In the genomic region with DNA sequence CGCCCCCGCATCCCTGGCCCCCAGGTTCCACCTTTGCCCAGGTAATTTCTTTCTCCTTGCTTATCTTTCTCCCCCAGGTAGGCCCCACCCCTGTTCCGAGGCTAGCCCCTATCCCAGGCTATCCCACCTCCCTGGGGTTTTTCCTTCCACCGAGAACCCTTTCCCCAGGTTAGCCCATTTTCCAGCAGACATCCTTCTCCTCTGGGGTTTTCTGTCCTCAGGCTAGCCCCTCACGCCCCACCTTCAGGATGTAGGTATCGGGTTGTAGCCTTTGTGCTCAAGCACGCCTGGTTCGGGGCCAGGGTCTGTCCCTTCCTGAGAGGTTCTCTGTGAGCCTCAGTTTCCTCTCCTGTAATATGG, we compare ENCODE assay signal across 1 cellular context.
TF ChIP-seq lines count a peak whose summit lies in the region.

No MANE protein-coding gene starts in this region.

TF ChIP-seq in K562, 482 proteins besides CTCF, POLR2A, EP300 and RAD21:
- no peak for TF ChIP-seq ZNF764 (CRISPR knock-in tag; IDR thresholded peaks at IDR 0.05; ENCODE audit: low read depth)
- peak in 1 of 2 experiments; percentile 47; a peak in 1 of 4 replicates for TF ChIP-seq KDM1A (IDR thresholded peaks at IDR 0.05)
- TF ChIP-seq TRIM24 (IDR thresholded peaks at IDR 0.05) = peak in 1 of 2 experiments; percentile 83; a peak in 2 of 4 replicates
- TF ChIP-seq YY1 (IDR thresholded peaks at IDR 0.05; ENCODE audit: borderline replicate concordance in 1 of 3, control insufficient read depth in 1 of 3, extremely low read depth in 1 of 3, insufficient read depth in 3 of 3, insufficient read length in 1 of 3, insufficient replicate concordance in 2 of 3, low read depth in 1 of 3, low read length in 2 of 3) = no peak
- TF ChIP-seq MED1 (CRISPR knock-in tag; IDR thresholded peaks at IDR 0.05; ENCODE audit: borderline replicate concordance) = no peak
- TF ChIP-seq EHMT2 (IDR thresholded peaks at IDR 0.05) = no peak
- TF ChIP-seq ZKSCAN3 (CRISPR knock-in tag; IDR thresholded peaks at IDR 0.05) = peak; percentile 97
- no peak for TF ChIP-seq SMAD3 (CRISPR knock-in tag; conservative IDR thresholded peaks at IDR 0.05)
- TF ChIP-seq CSDE1 (IDR thresholded peaks at IDR 0.05) = no peak
